In the genomic region with DNA sequence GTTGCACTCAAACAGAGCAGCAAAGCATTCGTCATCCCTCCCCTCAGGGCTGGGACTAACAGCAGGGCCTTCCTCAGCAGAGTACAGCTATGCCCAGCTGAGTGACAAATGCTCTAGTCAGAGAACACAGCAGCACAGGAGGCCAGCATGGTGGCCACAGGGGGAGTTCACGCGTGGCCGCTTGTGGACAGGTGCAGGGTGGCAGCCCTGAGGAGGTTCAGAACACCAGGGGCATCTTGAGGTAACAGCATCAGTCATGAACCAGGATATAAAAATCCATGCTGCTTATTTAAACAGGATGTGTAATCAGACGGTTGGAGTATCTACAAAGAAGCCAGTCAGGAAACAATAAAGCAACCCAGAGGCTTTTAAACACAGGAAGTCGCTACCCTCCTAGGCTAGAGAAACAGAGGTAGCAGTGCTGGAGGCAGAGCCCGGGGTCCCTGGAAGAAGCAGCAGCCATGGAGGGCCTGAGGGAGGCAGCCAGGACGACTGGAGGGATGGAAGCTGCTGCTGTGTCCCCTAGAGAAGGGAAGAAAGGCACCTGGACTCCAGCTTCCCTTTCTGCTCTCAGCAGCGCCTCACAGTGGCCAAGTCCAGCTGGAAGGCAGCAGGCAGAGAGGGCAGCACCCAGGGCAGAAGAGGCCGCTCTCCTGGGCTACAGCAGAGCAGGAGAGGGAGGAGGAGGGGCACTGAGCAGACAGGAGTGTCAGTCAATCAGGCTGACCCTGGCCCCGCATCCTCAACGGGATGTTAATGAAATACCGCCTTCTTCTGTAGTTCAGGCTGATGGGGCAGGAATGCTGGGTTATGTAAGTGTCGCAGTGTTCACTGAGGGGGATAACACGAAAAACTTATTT, we compare ENCODE assay signal across 9 cellular contexts.
DNase-seq lines count a peak whose midpoint lies in the region; ATAC-seq, FAIRE-seq and TF ChIP-seq lines count a peak whose summit lies in the region.
"Had no signal": no experiment of that assay in that cellular context is flagged by ENCODE, and none has a peak within 500 bp of the region (broad histone marks: within the 10 kb centered on the region; RNA-seq: fewer than 3 reads in every experiment).

No MANE protein-coding gene starts in this region.

- TF ChIP-seq EP300 in K562 (IDR thresholded peaks at IDR 0.05; ENCODE audit: low read length): no peak

- H4K20me1 ChIP-seq in K562 (replicated peaks; ENCODE audit: control insufficient read depth, insufficient read depth, low read length): no peaks in the 10 kb centered on the region

- intact Hi-C loops in K562 (cut with micrococcal nuclease): loop anchor here (10.0 kb wide), 1 partner anchor 141 kb away; no protein-coding TSS in a partner anchor
- intact Hi-C loops in left colon (cut with DNase I, micrococcal nuclease): no loop called here

- peaks cover 5 to 32% of the 10 kb centered on the region in 2 experiments; a peak in 4 of 5 replicates for H3K4me1 ChIP-seq in K562 (replicated peaks in 1 of 2; ENCODE audit: control insufficient read depth in 2 of 2, insufficient read depth in 2 of 2, low read length in 2 of 2)

- H2AFZ ChIP-seq in K562 (ENCODE audit: low read depth, low read length): no peak overlapping the region

- H3K9me3 Mint-ChIP-seq in T-cell: peaks cover 0 to 7% (median 0%) of the 10 kb centered on the region in 3 donors
- no peaks in the 10 kb centered on the region for H3K9me3 Mint-ChIP-seq in stimulated activated effector memory CD8-positive, alpha-beta T cell treated with anti-CD3 and anti-CD28 coated beads, Interleukin-12 subunit alpha, Interleukin-12 subunit beta, amount 100 ng/mL, for 72 hours
- H3K9me3 Mint-ChIP-seq: stimulated activated naive CD8-positive, alpha-beta T cell treated with anti-CD3 and anti-CD28 coated beads, Interleukin-15, Interleukin-2, amounts not matched to agents 100 ng/mL and 50 ng/mL, for 24 hours had no signal

- TF ChIP-seq CTCF in K562 (IDR thresholded peaks at IDR 0.05 in 2 of 3, conservative IDR thresholded peaks at IDR 0.05 in 1 of 3; ENCODE audit: insufficient read depth in 2 of 3, low read depth in 1 of 3, low read length in 3 of 3): peak; percentile 61 to 75 (median 62); a peak in 5 of 6 replicates

- CTCF ChIA-PET in T-cell (lab: Charles Lee) (interaction anchor here in 1 of 2 donors (1.5 kb wide), 1 partner anchor 12 kb away, joined by 4 read pairs; no protein-coding TSS in a partner anchor), K562 (lab: Yijun Ruan, JAX; ENCODE audit: low intra/inter-chr PET ratio) (no interaction called here)

- no peak overlapping the region for H3K27ac ChIP-seq in K562 (ENCODE audit: extremely low read depth, low read depth, low read length)

- H3K4me1 Mint-ChIP-seq in T-cell: peaks cover 57 to 89% (median 85%) of the 10 kb centered on the region in 3 donors
- peaks cover 68% of the 10 kb centered on the region for H3K4me1 Mint-ChIP-seq in stimulated activated effector memory CD8-positive, alpha-beta T cell treated with anti-CD3 and anti-CD28 coated beads, Interleukin-12 subunit alpha, Interleukin-12 subunit beta, amount 100 ng/mL, for 72 hours

- peak; percentile 59 to 69 (median 62) for ATAC-seq in T-cell (replicated peaks in 1 of 4)
- peak; percentile 84 for ATAC-seq in K562
- peak; percentile 63 for ATAC-seq in left colon
- peak; percentile 76 for ATAC-seq in stimulated activated effector memory CD8-positive, alpha-beta T cell treated with anti-CD3 and anti-CD28 coated beads, Interleukin-12 subunit alpha, Interleukin-12 subunit beta, amount 100 ng/mL, for 72 hours
- no peak for ATAC-seq in HG03139 (IDR thresholded peaks at IDR 0.05; ENCODE audit: unreplicated experiment)

- no TSS peak for BruUV-seq in K562 (replicated peaks; lab: Mats Ljungman, UMichigan)

- peak overlapping the region in 2 of 3 donors; percentile 86 to 92 for H3K4me3 Mint-ChIP-seq in T-cell
- H3K4me3 Mint-ChIP-seq in stimulated activated effector memory CD8-positive, alpha-beta T cell treated with anti-CD3 and anti-CD28 coated beads, Interleukin-12 subunit alpha, Interleukin-12 subunit beta, amount 100 ng/mL, for 72 hours: peak overlapping the region; percentile 79
- H3K4me3 Mint-ChIP-seq: stimulated activated naive CD8-positive, alpha-beta T cell treated with anti-CD3 and anti-CD28 coated beads, Interleukin-15, Interleukin-2, amounts not matched to agents 100 ng/mL and 50 ng/mL, for 24 hours had no signal

- no peak overlapping the region for H3K4me3 ChIP-seq in K562

- peaks cover 0 to 1% of the 10 kb centered on the region in 2 donors for H3K27me3 Mint-ChIP-seq in T-cell
- H3K27me3 Mint-ChIP-seq: stimulated activated naive CD8-positive, alpha-beta T cell treated with anti-CD3 and anti-CD28 coated beads, Interleukin-15, Interleukin-2, amounts not matched to agents 100 ng/mL and 50 ng/mL, for 24 hours had no signal

- 64% methylated on average over 14 of the region's 15 CpGs for WGBS in K562 (ENCODE audit: insufficient coverage, low coverage, missing lambda C conversion rate)

- peak in 1 of 2 experiments; percentile 41; a peak in 3 of 4 replicates for TF ChIP-seq RAD21 in K562 (CRISPR knock-in tag; conservative IDR thresholded peaks at IDR 0.05 in 1 of 2, IDR thresholded peaks at IDR 0.05 in 1 of 2)

- in situ Hi-C loops in K562 (cut with MboI): no loop called here

- no peak for TF ChIP-seq POLR2A in K562 (conservative IDR thresholded peaks at IDR 0.05)

- POLR2A ChIA-PET in T-cell (lab: Charles Lee): interaction anchor here in 1 of 2 donors (0.6 kb wide), 1 partner anchor 1006 kb away, joined by 3 read pairs; no protein-coding TSS in a partner anchor
- POLR2A ChIA-PET in K562 (lab: Yijun Ruan, JAX): no interaction called here

- H3K9ac ChIP-seq in K562 (ENCODE audit: insufficient read depth in 1 of 2, low read depth in 2 of 2, low read length in 2 of 2): no peak overlapping the region

- H3K4me2 ChIP-seq in K562 (ENCODE audit: insufficient read depth, low read length): no peak overlapping the region

- peak; percentile 92 for DNase-seq in ELR (ENCODE audit: low read depth)
- DNase-seq in HUDEP-2 (lab: John Stamatoyannopoulos, UW; ENCODE audit: unreplicated experiment in 76 of 76): peak in 53 of 76 experiments; percentile 5 to 59 (median 27)
- DNase-seq in T-cell: peak in 33 of 34 experiments; percentile 13 to 73 (median 47)
- DNase-seq in K562 (ENCODE audit: extremely low read depth in 1 of 4, low spot score in 3 of 4): peak; percentile 15 to 55 (median 31)
- peak; percentile 71 to 82 for DNase-seq in left colon
- DNase-seq in stimulated activated effector memory CD8-positive, alpha-beta T cell treated with anti-CD3 and anti-CD28 coated beads, Interleukin-12 subunit alpha, Interleukin-12 subunit beta, amount 100 ng/mL, for 72 hours (ENCODE audit: low spot score in 2 of 2): peak in 1 of 2 donors; percentile 74
- DNase-seq in NCI-H2227 treated with DMSO at 0.1 percent for 48 hours (lab: John Stamatoyannopoulos, UW): no peak

- H3K27ac Mint-ChIP-seq in T-cell: peak overlapping the region; percentile 64 to 100
- H3K27ac Mint-ChIP-seq in stimulated activated effector memory CD8-positive, alpha-beta T cell treated with anti-CD3 and anti-CD28 coated beads, Interleukin-12 subunit alpha, Interleukin-12 subunit beta, amount 100 ng/mL, for 72 hours: peak overlapping the region; percentile 93
- H3K27ac Mint-ChIP-seq: stimulated activated naive CD8-positive, alpha-beta T cell treated with anti-CD3 and anti-CD28 coated beads, Interleukin-15, Interleukin-2, amounts not matched to agents 100 ng/mL and 50 ng/mL, for 24 hours had no signal

- H3K36me3 ChIP-seq in K562 (ENCODE audit: control insufficient read depth, insufficient read depth, low read length): no peaks in the 10 kb centered on the region; the same call in 2 of the 3 replicates

- H3K79me2 ChIP-seq in K562 (ENCODE audit: control insufficient read depth, insufficient read depth, low read length): no peaks in the 10 kb centered on the region

- H3K9me1 ChIP-seq in K562 (ENCODE audit: control insufficient read depth, insufficient read depth, low read length): no peaks in the 10 kb centered on the region

- no peaks in the 10 kb centered on the region for H3K27me3 ChIP-seq in K562 (ENCODE audit: control insufficient read depth in 2 of 2, insufficient read depth in 2 of 2, low read length in 2 of 2)

- no peaks in the 10 kb centered on the region for H3K36me3 Mint-ChIP-seq in T-cell
- H3K36me3 Mint-ChIP-seq in stimulated activated effector memory CD8-positive, alpha-beta T cell treated with anti-CD3 and anti-CD28 coated beads, Interleukin-12 subunit alpha, Interleukin-12 subunit beta, amount 100 ng/mL, for 72 hours: peaks cover 5% of the 10 kb centered on the region

- FAIRE-seq in K562 (lab: Jason Lieb, UNC): no peak

- H3K9me3 ChIP-seq in K562 (replicated peaks; ENCODE audit: control insufficient read depth, insufficient read depth, low read depth, low read length): no peaks in the 10 kb centered on the region

TF ChIP-seq in K562, 482 proteins besides CTCF, POLR2A, EP300 and RAD21 (continues in another document):
- TF ChIP-seq YBX1 (IDR thresholded peaks at IDR 0.05): no peak
- no peak for TF ChIP-seq U2AF1 (optimal IDR thresholded peaks at IDR 0.05; ENCODE audit: low read depth, low read length)
- TF ChIP-seq NUFIP1 (IDR thresholded peaks at IDR 0.05; ENCODE audit: partially characterized antibody): no peak
- TF ChIP-seq JUND (IDR thresholded peaks at IDR 0.05; ENCODE audit: borderline replicate concordance, low read depth, low read length): no peak
- TF ChIP-seq JUND (tag; IDR thresholded peaks at IDR 0.05; ENCODE audit: borderline replicate concordance, low read depth, low read length): no peak
- peak; percentile 14; the same call in 1 of the 2 replicates for TF ChIP-seq PKNOX1 (IDR thresholded peaks at IDR 0.05)
- no peak for TF ChIP-seq POLR2AphosphoS2 (IDR thresholded peaks at IDR 0.05; ENCODE audit: low read length)
- TF ChIP-seq RNF2 (IDR thresholded peaks at IDR 0.05): no peak
- TF ChIP-seq TFAP4 (CRISPR knock-in tag; IDR thresholded peaks at IDR 0.05; ENCODE audit: borderline replicate concordance): peak; percentile 30; the same call in 1 of the 2 replicates
